In the genomic region with DNA sequence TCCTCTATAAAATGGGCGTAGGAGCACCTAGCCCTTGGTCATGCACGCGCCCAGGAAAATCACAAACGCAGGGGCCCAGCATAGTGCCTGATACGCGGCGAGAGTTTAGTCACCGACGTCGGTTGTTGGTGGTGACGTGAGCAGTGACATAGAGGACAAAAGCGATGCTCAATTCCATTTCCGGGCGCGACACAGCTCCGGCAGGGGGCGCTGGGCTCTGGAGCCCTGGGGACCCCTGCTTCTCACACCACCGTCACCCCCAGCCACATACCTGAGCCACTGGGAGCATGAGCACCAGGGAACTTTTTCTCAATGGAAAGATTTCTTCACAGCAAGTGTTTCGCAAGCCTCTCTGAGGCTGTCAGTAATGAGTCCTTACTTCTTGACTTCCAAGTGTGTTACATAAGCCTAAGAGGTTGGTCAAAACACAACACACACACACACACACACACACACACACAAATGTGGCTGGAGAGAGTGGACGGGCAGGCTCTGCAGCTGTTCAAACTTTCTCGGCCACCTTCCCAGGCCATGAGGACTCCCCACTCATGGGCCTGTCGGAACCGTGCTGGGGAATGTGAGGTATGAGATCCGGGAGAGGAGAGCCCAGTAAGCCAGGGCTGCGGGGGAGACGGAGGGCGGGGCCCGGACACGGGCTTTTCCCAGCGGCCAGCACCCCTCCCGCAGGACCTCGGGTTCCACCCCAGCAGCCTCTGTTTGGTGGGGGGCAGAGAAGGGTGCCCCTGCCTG, we compare ENCODE assay signal across 10 cellular contexts. TPM values are rescaled to one million over a fixed set of nuclear protein-coding genes. Genes with fewer than 3 reads are reported as not detected.
A peak's percentile ranks its signal among the peaks of the same experiment; 100 is the strongest.
DNase-seq lines count a peak whose midpoint lies in the region; ATAC-seq, FAIRE-seq and TF ChIP-seq lines count a peak whose summit lies in the region.
"Had no signal": no experiment of that assay in that cellular context is flagged by ENCODE, and none has a peak within 500 bp of the region (broad histone marks: within the 10 kb centered on the region; RNA-seq: fewer than 3 reads in every experiment).

No MANE protein-coding gene starts in this region.

- DNase-seq in NCI-H1694 treated with DMSO at 0.1 percent for 48 hours (lab: John Stamatoyannopoulos, UW) (peak; percentile 24), NCI-H1694 (lab: John Stamatoyannopoulos, UW) (no peak), bronchial epithelial cell (ENCODE audit: low read depth) (peak; percentile 88), left lung (peak; percentile 84 to 86), thyroid gland (peak; percentile 97)
- no peak for DNase-seq in stimulated activated naive CD4-positive, alpha-beta T cell treated with Interleukin-2 at 50 U/mL for 16 hours (lab: John Stamatoyannopoulos, UW)
- no peak for DNase-seq in effector CD8-positive, alpha-beta T cell (lab: John Stamatoyannopoulos, UW)

- H3K27ac ChIP-seq in left lung (peak overlapping the region; percentile 78 to 79), thyroid gland (peak overlapping the region; percentile 75 to 91 (median 75))

- peak in 1 of 2 donors; percentile 41 for TF ChIP-seq POLR2A in thyroid gland (IDR thresholded peaks at IDR 0.05)

- no peaks in the 10 kb centered on the region for H3K27me3 ChIP-seq in bronchial epithelial cell (ENCODE audit: control insufficient read depth, insufficient read depth, low read length)
- H3K27me3 ChIP-seq in left lung = peaks cover 0 to 22% of the 10 kb centered on the region in 2 donors
- no peaks in the 10 kb centered on the region for H3K27me3 ChIP-seq in thyroid gland

- ATAC-seq in left lung (peak; percentile 67), HG03460 (IDR thresholded peaks at IDR 0.05; ENCODE audit: unreplicated experiment) (no peak)

- WGBS in thyroid gland, 2 donors = 15 to 29% methylated on average over 31 to 32 of the region's 32 CpGs

- FAIRE-seq in bronchial epithelial cell (lab: Jason Lieb, UNC) = peak; percentile 7
- FAIRE-seq: A204.1 had no signal

- intact Hi-C loops in left lung (cut with DNase I) = loop anchor here in 1 of 2 donors (10.0 kb wide), 1 partner anchor 150 kb away; the partner anchor contains the start of gene MYEOV
- intact Hi-C loops in thyroid gland (cut with DNase I) = loop anchor here (5.0 kb wide), 1 partner anchor 193 kb away; no protein-coding TSS in a partner anchor

- TF ChIP-seq CTCF in bronchial epithelial cell (IDR thresholded peaks at IDR 0.05; ENCODE audit: insufficient read depth, low read length, severe bottlenecking) (peak; percentile 61), left lung (IDR thresholded peaks at IDR 0.05) (peak in 1 of 2 donors; percentile 25), thyroid gland (IDR thresholded peaks at IDR 0.05) (peak in 4 of 6 experiments; percentile 42 to 52 (median 47))

- H3K9me3 ChIP-seq in left lung (no peaks in the 10 kb centered on the region), thyroid gland (no peaks in the 10 kb centered on the region)

- peaks cover 29 to 53% of the 10 kb centered on the region in 2 donors for H3K4me1 ChIP-seq in left lung
- peaks cover 49 to 63% of the 10 kb centered on the region in 2 donors for H3K4me1 ChIP-seq in thyroid gland

- no peak overlapping the region for H3K4me3 ChIP-seq in bronchial epithelial cell (ENCODE audit: low read depth, low read length)
- no peak overlapping the region for H3K4me3 ChIP-seq in left lung
- H3K4me3 ChIP-seq in thyroid gland (replicated peaks in 1 of 3) = no peak overlapping the region

- H3K36me3 ChIP-seq in bronchial epithelial cell (ENCODE audit: control insufficient read depth, insufficient read depth, low read length) = no peaks in the 10 kb centered on the region
- no peaks in the 10 kb centered on the region for H3K36me3 ChIP-seq in left lung
- H3K36me3 ChIP-seq in thyroid gland = no peaks in the 10 kb centered on the region

RNA-seq across cellular contexts. Expression of gene LINC01488, which starts 36.9 kb away (rescaled TPM):
- not detected in 2 replicates for total RNA-seq in bronchial epithelial cell
- not detected for total RNA-seq in left lung
- total RNA-seq in thyroid gland = not detected
- total RNA-seq: T-helper 1 cell treated with Interleukin-12 subunit alpha and Interleukin-12 subunit beta and Interleukin-4 antibody, amounts not matched to agents 30 ng/mL and 1 ng/mL, for 36 hours had no signal

Comparison
In these comparisons a context has a peak if more than half of its experiments do, and no peak if none do; other contexts are left out.
1. DNase-seq: peak in NCI-H1694 treated with DMSO at 0.1 percent for 48 hours (single experiment), bronchial epithelial cell (single experiment), left lung (2 of 2) and thyroid gland (2 of 2); none in NCI-H1694 (single experiment), stimulated activated naive CD4-positive, alpha-beta T cell treated with Interleukin-2 at 50 U/mL for 16 hours (single experiment) and effector CD8-positive, alpha-beta T cell (single experiment).